ENCODE assay signal across 20 cellular contexts in the genomic region with DNA sequence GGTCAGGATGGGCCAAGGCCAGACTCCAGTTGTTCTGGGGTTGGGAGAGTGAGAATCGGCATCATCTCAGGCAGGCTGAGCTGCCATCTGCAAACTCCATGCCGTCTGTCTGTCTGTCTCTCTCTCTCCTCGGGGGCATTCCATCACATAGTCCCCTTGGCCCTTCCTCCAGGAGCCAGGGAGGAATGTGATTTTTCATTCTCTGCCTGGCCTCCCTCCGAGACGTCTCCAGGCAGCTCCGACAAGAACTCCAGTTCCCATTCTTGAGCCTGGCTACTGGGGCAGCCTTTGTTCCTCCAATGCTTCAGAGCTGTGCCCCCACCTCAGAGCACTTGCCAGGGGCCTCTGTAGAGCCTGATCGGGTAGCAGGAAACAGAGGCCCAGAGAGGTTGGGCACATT.
DNase-seq lines count a peak whose midpoint lies in the region; ATAC-seq and TF ChIP-seq lines count a peak whose summit lies in the region.
"Had no signal": no experiment of that assay in that cellular context is flagged by ENCODE, and none has a peak within 500 bp of the region (broad histone marks: within the 10 kb centered on the region; RNA-seq: fewer than 3 reads in every experiment).

No MANE protein-coding gene starts in this region.

- no peak overlapping the region for H3K4me3 Mint-ChIP-seq in chondrocyte (ENCODE audit: unreplicated experiment)

- no peak for TF ChIP-seq POLR2A in vagina (IDR thresholded peaks at IDR 0.05)

- no peaks in the 10 kb centered on the region for H3K36me3 ChIP-seq in vagina
- H3K36me3 ChIP-seq: MG63 had no signal

- H3K9me3 Mint-ChIP-seq in chondrocyte (ENCODE audit: low read depth), result no peaks in the 10 kb centered on the region

- H3K4me3 ChIP-seq in right cardiac atrium (ENCODE audit: low read length) (no peak overlapping the region), vagina (no peak overlapping the region)
- H3K4me3 ChIP-seq: MG63 had no signal

- no peak for TF ChIP-seq CTCF in chondrocyte (IDR thresholded peaks at IDR 0.05)
- no peak for TF ChIP-seq CTCF in vagina (IDR thresholded peaks at IDR 0.05)

- H3K27me3 Mint-ChIP-seq in chondrocyte (ENCODE audit: low read depth), result no peaks in the 10 kb centered on the region

- no peaks in the 10 kb centered on the region for H3K9me3 ChIP-seq in right cardiac atrium (ENCODE audit: control insufficient read depth, low read length)
- no peaks in the 10 kb centered on the region for H3K9me3 ChIP-seq in vagina
- H3K9me3 ChIP-seq: MG63 had no signal

- no peak for ATAC-seq in right cardiac atrium
- ATAC-seq in left ventricle myocardium superior, result no peak
- ATAC-seq in HG02763 (IDR thresholded peaks at IDR 0.05; ENCODE audit: unreplicated experiment), result no peak
- no peak for ATAC-seq in GM19351 (IDR thresholded peaks at IDR 0.05; ENCODE audit: unreplicated experiment)
- ATAC-seq: Panc1 had no signal

- intact Hi-C loops in right cardiac atrium (cut with DNase I), result no loop called here
- intact Hi-C loops in left ventricle myocardium superior (cut with micrococcal nuclease), result no loop called here
- intact Hi-C loops in vagina (cut with DNase I), result no loop called here

- H3K27ac ChIP-seq in right cardiac atrium (ENCODE audit: low read length) (no peak overlapping the region), vagina (peak overlapping the region; percentile 14)
- H3K27ac ChIP-seq: C4-2B had no signal

- DNase-seq in right cardiac atrium (peak in 2 of 3 donors; percentile 8 to 9), left ventricle myocardium superior (no peak), chondrocyte (ENCODE audit: low spot score) (no peak), islet precursor cell (peak; percentile 77), vagina (ENCODE audit: extremely low spot score in 2 of 2) (no peak), DMS53 (lab: John Stamatoyannopoulos, UW) (no peak)
- DNase-seq: COR-L47, DMS79, GDM1, MG63, NCI-H1105 treated with DMSO at 0.1 percent for 48 hours, NCI-H187 treated with DMSO at 0.1 percent for 48 hours, NCI-H2171, NCI-H446 treated with DMSO at 0.1 percent for 48 hours, NCI-H748 treated with DMSO at 0.1 percent for 48 hours, SHP77 had no signal

- WGBS in right cardiac atrium, result 86% methylated on average over 7 of the region's 7 CpGs

- peaks cover 4% of the 10 kb centered on the region for H3K36me3 Mint-ChIP-seq in chondrocyte (ENCODE audit: low read depth)

- peaks cover 58% of the 10 kb centered on the region for H3K4me1 Mint-ChIP-seq in chondrocyte (ENCODE audit: low read depth)

- peak overlapping the region; percentile 71 for H3K27ac Mint-ChIP-seq in chondrocyte (ENCODE audit: unreplicated experiment)

- H3K4me1 ChIP-seq in right cardiac atrium (ENCODE audit: control insufficient read depth, insufficient read depth, low read length) (no peaks in the 10 kb centered on the region), vagina (peaks cover 38% of the 10 kb centered on the region)

- H3K27me3 ChIP-seq in right cardiac atrium (ENCODE audit: control insufficient read depth, insufficient read depth) (no peaks in the 10 kb centered on the region), vagina (no peaks in the 10 kb centered on the region)
- H3K27me3 ChIP-seq: MG63 had no signal

Comparison
In these comparisons a context has a peak if more than half of its experiments do, and no peak if none do; other contexts are left out.
1. DNase-seq: peak in right cardiac atrium (2 of 3) and islet precursor cell (single experiment); none in left ventricle myocardium superior (single experiment), chondrocyte (single experiment), vagina (0 of 2) and DMS53 (single experiment).